ENCODE assay signal across 17 cellular contexts in genomic region chr11:19419021-19419750, GRCh38.
DNase-seq lines count a peak whose midpoint lies in the region; ATAC-seq, FAIRE-seq and TF ChIP-seq lines count a peak whose summit lies in the region.
"Had no signal": no experiment of that assay in that cellular context is flagged by ENCODE, and none has a peak within 500 bp of the region (broad histone marks: within the 10 kb centered on the region; RNA-seq: fewer than 3 reads in every experiment).

No MANE protein-coding gene starts in this region.

- no peaks in the 10 kb centered on the region for H3K36me3 ChIP-seq in right lobe of liver
- H3K36me3 ChIP-seq in adrenal gland (replicated peaks in 1 of 2) = no peaks in the 10 kb centered on the region

- H3K9me3 ChIP-seq in A549 = no peaks in the 10 kb centered on the region
- H3K9me3 ChIP-seq in right lobe of liver = no peaks in the 10 kb centered on the region
- H3K9me3 ChIP-seq in adrenal gland (replicated peaks in 1 of 3) = no peaks in the 10 kb centered on the region

- TF ChIP-seq EP300 in A549 (IDR thresholded peaks at IDR 0.05) = peak in 1 of 2 experiments; percentile 43; a peak in 1 of 5 replicates

- POLR2A ChIA-PET in A549 (lab: Yijun Ruan, JAX) = no interaction called here

- 3% methylated on average over 8 of the region's 8 CpGs for WGBS in A549 (ENCODE audit: missing lambda C conversion rate)
- WGBS in right lobe of liver (ENCODE audit: insufficient coverage, low coverage, low lambda C conversion rate, missing lambda C conversion rate) = 32% methylated on average over 8 of the region's 8 CpGs
- WGBS in adrenal gland, 4 donors = 49 to 59% (median 55%) methylated on average over 8 of the region's 8 CpGs

- no peak for TF ChIP-seq CTCF in A549 (IDR thresholded peaks at IDR 0.05)
- no peak for TF ChIP-seq CTCF in HFFc6 (IDR thresholded peaks at IDR 0.05)
- no peak for TF ChIP-seq CTCF in choroid plexus epithelial cell (conservative IDR thresholded peaks at IDR 0.05; ENCODE audit: low read depth, low read length)
- no peak for TF ChIP-seq CTCF in right lobe of liver (IDR thresholded peaks at IDR 0.05)
- no peak for TF ChIP-seq CTCF in adrenal gland (IDR thresholded peaks at IDR 0.05)

- H3K9me3 Mint-ChIP-seq in HFFc6 = no peaks in the 10 kb centered on the region; the same call in 1 of the 2 replicates

- H3K4me1 ChIP-seq in A549 (peaks cover 31% of the 10 kb centered on the region), right lobe of liver (peaks cover 0 to 16% (median 8%) of the 10 kb centered on the region in 4 donors), adrenal gland (replicated peaks in 1 of 2) (no peaks in the 10 kb centered on the region)

- TF ChIP-seq POLR2A in A549 (IDR thresholded peaks at IDR 0.05; ENCODE audit: low read length) (no peak), right lobe of liver (IDR thresholded peaks at IDR 0.05) (no peak), adrenal gland (IDR thresholded peaks at IDR 0.05) (no peak)

- ATAC-seq in A549 = peak; percentile 83 to 87
- ATAC-seq in right lobe of liver = peak; percentile 76 to 89 (median 80)
- ATAC-seq in HG02852 (IDR thresholded peaks at IDR 0.05; ENCODE audit: unreplicated experiment) = no peak

- TF ChIP-seq RAD21 in A549 (conservative IDR thresholded peaks at IDR 0.05 in 1 of 2, IDR thresholded peaks at IDR 0.05 in 1 of 2) = no peak

- intact Hi-C loops in right lobe of liver (cut with DNase I) (no loop called here), adrenal gland (cut with DNase I) (no loop called here)

- no peak for FAIRE-seq in A549 (lab: Jason Lieb, UNC)
- FAIRE-seq: small intestine had no signal

- no peak overlapping the region for H3K27ac Mint-ChIP-seq in HFFc6
- H3K27ac Mint-ChIP-seq: activated naive CD8-positive, alpha-beta T cell treated with anti-CD3 and anti-CD28 coated beads for 36 hours had no signal

- peak overlapping the region; percentile 29 for H3K4me3 ChIP-seq in A549
- peak overlapping the region; percentile 8 for H3K4me3 ChIP-seq in choroid plexus epithelial cell (ENCODE audit: low read depth, low read length)
- H3K4me3 ChIP-seq in right lobe of liver = no peak overlapping the region
- H3K4me3 ChIP-seq in adrenal gland = no peak overlapping the region
- H3K4me3 ChIP-seq: coronary artery had no signal

- H3K27ac ChIP-seq in A549 (peak overlapping the region; percentile 61 to 75), right lobe of liver (peak overlapping the region in 1 of 3 donors; percentile 65), adrenal gland (peak overlapping the region in 1 of 5 donors; percentile 47)
- H3K27ac ChIP-seq: coronary artery had no signal

- peak overlapping the region; percentile 6; the same call in 1 of the 2 replicates for H3K4me3 Mint-ChIP-seq in HFFc6
- H3K4me3 Mint-ChIP-seq: activated naive CD8-positive, alpha-beta T cell treated with anti-CD3 and anti-CD28 coated beads for 36 hours had no signal

- DNase-seq in A549 (ENCODE audit: low read depth in 1 of 2, low spot score in 1 of 2) (peak in 1 of 2 experiments; percentile 69), HFFc6 (no peak), choroid plexus epithelial cell (ENCODE audit: low read depth) (peak; percentile 88), right lobe of liver (no peak), adrenal gland (no peak), epidermal melanocyte (ENCODE audit: insufficient read length, low spot score) (no peak)
- DNase-seq in stimulated activated CD4-positive, alpha-beta T cell treated with anti-CD3 and anti-CD28 coated beads, Interleukin-4, amount 100 ng/mL, for 4 hours = no peak
- DNase-seq: ACHN; activated CD4-positive, CD25-positive, alpha-beta regulatory T cell treated with anti-CD3 and anti-CD28 coated beads, Interleukin-2, amount 50 U/mL, for 72 hours; activated naive CD8-positive, alpha-beta T cell treated with anti-CD3 and anti-CD28 coated beads for 36 hours; activated T-cell treated with anti-CD3 and anti-CD28 coated beads for 4 hours; foreskin melanocyte; NCI-H1105 treated with DMSO at 0.1 percent for 48 hours; NCI-H524; small intestine had no signal

- CTCF ChIA-PET in A549 (lab: Yijun Ruan, JAX) = interaction anchor here (1.9 kb wide), 1 partner anchor 39 kb away, joined by 4 read pairs; no protein-coding TSS in a partner anchor

- peaks cover 19% of the 10 kb centered on the region for H3K4me1 Mint-ChIP-seq in HFFc6 (ENCODE audit: low read depth)
- H3K4me1 Mint-ChIP-seq: activated naive CD8-positive, alpha-beta T cell treated with anti-CD3 and anti-CD28 coated beads for 36 hours had no signal

- peak overlapping the region; percentile 82 for H3K4me2 ChIP-seq in A549

- H3K27me3 ChIP-seq in right lobe of liver (no peaks in the 10 kb centered on the region), adrenal gland (no peaks in the 10 kb centered on the region)

- H3K36me3 Mint-ChIP-seq in HFFc6 (ENCODE audit: low read depth) = 0 out of 2 replicates have a peak, but pooled peaks cover 5% of the 10 kb centered on the region
- H3K36me3 Mint-ChIP-seq: activated naive CD8-positive, alpha-beta T cell treated with anti-CD3 and anti-CD28 coated beads for 36 hours had no signal

- peaks cover 42% of the 10 kb centered on the region for H3K27me3 Mint-ChIP-seq in HFFc6 (ENCODE audit: insufficient read depth)

TF ChIP-seq in A549, 52 proteins besides CTCF, POLR2A, EP300 and RAD21:
- TF ChIP-seq GATA3 (IDR thresholded peaks at IDR 0.05; ENCODE audit: borderline replicate concordance) (peak; percentile 36; the same call in 1 of the 2 replicates), CEBPB (IDR thresholded peaks at IDR 0.05) (peak; percentile 9 to 86), PBX3 (IDR thresholded peaks at IDR 0.05) (no peak), HES2 (IDR thresholded peaks at IDR 0.05) (0 out of 2 replicates have a peak, but pooled peaks have one; percentile 21), JUNB (IDR thresholded peaks at IDR 0.05) (0 out of 2 replicates have a peak, but pooled peaks have one; percentile 18), CHD4 (IDR thresholded peaks at IDR 0.05; ENCODE audit: borderline replicate concordance) (no peak), FOSL2 (IDR thresholded peaks at IDR 0.05) (0 out of 2 replicates have a peak, but pooled peaks have one; percentile 2), FOSL2 (CRISPR knock-in tag; IDR thresholded peaks at IDR 0.05) (0 out of 2 replicates have a peak, but pooled peaks have one; percentile 19)

Comparison
In these comparisons a context has a peak if more than half of its experiments do, and no peak if none do; other contexts are left out.
1. H3K4me3 ChIP-seq: peak in A549 (single experiment) and choroid plexus epithelial cell (single experiment); none in right lobe of liver (0 of 3) and adrenal gland (0 of 4).